1 cellular context compared by ENCODE assay signal in the genomic region with DNA sequence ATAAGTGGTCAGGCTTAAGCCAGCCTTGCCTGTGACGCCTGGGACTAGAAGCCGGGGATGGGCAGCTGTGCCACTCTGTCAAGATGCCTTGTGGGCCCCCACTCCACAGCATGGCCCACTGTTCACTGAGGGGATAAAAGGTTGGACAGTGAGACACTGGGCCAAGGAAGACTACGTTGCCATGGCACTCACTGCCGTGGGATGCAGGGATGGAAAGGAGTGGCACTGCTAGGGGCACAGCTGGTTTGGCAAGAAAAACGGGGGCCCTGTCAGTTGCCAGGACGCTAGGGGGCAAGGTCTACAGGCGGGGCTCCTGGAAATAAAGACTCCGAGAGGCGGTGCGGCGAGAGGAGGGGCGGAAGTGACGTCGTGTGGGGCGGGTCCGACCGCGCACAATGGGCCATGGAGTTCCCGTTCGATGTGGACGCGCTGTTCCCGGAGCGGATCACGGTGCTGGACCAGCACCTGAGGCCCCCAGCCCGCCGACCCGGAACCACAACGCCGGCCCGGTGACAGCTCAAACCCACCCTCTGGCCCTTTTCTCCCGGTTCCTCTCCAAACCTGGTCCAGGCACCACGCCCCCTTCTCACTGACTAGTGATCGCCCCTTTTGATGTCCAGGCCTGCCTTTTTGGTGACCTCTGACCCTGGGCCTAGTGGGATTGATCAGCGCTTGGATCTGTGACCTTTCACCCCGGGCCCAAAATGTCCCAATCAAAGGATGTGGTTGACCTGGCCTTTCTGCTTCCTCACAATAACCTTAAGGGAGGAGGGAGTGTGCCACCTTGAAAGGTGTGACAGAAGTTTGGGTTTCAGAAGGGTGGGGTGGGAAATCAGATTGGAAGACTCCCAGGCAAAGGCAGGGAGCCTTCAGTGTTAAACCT.
TF ChIP-seq lines count a peak whose summit lies in the region.

A gene (plus strand): TSS at position 391 of the 883 bp plus-strand sequence.

TF ChIP-seq in K562, 482 proteins besides CTCF, POLR2A, EP300 and RAD21 (continued from another document and continues in another):
- TF ChIP-seq, protein P1, sequence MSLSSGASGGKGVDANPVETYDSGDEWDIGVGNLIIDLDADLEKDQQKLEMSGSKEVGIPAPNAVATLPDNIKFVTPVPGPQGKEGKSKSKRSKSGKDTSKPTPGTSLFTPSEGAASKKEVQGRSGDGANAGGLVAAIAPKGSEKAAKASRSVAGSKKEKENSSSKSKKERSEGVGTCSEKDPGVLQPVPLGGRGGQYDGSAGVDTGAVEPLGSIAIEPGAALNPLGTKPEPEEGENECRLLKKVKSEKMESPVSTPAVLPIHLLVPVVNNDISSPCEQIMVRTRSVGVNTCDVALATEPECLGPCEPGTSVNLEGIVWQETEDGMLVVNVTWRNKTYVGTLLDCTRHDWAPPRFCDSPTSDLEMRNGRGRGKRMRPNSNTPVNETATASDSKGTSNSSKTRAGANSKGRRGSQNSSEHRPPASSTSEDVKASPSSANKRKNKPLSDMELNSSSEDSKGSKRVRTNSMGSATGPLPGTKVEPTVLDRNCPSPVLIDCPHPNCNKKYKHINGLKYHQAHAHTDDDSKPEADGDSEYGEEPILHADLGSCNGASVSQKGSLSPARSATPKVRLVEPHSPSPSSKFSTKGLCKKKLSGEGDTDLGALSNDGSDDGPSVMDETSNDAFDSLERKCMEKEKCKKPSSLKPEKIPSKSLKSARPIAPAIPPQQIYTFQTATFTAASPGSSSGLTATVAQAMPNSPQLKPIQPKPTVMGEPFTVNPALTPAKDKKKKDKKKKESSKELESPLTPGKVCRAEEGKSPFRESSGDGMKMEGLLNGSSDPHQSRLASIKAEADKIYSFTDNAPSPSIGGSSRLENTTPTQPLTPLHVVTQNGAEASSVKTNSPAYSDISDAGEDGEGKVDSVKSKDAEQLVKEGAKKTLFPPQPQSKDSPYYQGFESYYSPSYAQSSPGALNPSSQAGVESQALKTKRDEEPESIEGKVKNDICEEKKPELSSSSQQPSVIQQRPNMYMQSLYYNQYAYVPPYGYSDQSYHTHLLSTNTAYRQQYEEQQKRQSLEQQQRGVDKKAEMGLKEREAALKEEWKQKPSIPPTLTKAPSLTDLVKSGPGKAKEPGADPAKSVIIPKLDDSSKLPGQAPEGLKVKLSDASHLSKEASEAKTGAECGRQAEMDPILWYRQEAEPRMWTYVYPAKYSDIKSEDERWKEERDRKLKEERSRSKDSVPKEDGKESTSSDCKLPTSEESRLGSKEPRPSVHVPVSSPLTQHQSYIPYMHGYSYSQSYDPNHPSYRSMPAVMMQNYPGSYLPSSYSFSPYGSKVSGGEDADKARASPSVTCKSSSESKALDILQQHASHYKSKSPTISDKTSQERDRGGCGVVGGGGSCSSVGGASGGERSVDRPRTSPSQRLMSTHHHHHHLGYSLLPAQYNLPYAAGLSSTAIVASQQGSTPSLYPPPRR (CRISPR knock-in tag; IDR thresholded peaks at IDR 0.05; ENCODE audit: borderline replicate concordance): no peak
- no peak for TF ChIP-seq ARID1B (IDR thresholded peaks at IDR 0.05)
- TF ChIP-seq ZNF121 (CRISPR knock-in tag; conservative IDR thresholded peaks at IDR 0.05): no peak
- TF ChIP-seq CBX2 (IDR thresholded peaks at IDR 0.05; ENCODE audit: insufficient read depth, low read length, poor library complexity, severe bottlenecking): no peak
- TF ChIP-seq ZNF24 (IDR thresholded peaks at IDR 0.05): no peak
- no peak for TF ChIP-seq KAT2B (IDR thresholded peaks at IDR 0.05; ENCODE audit: low read depth, low read length)
- TF ChIP-seq PRMT5 (CRISPR knock-in tag; IDR thresholded peaks at IDR 0.05): no peak
- peak; percentile 60 for TF ChIP-seq SAP30 (IDR thresholded peaks at IDR 0.05; ENCODE audit: borderline replicate concordance, insufficient read depth, low read depth, low read length, poor library complexity, severe bottlenecking)
- no peak for TF ChIP-seq SMAD1 (IDR thresholded peaks at IDR 0.05; ENCODE audit: low read depth, low read length, partially characterized antibody)
- TF ChIP-seq CHD4 (IDR thresholded peaks at IDR 0.05; ENCODE audit: insufficient read depth, insufficient replicate concordance, low read depth, low read length, poor library complexity, severe bottlenecking): no peak
- no peak for TF ChIP-seq XRCC4 (IDR thresholded peaks at IDR 0.05; ENCODE audit: extremely low read depth, insufficient read depth, insufficient read length)
- TF ChIP-seq, protein P2, sequence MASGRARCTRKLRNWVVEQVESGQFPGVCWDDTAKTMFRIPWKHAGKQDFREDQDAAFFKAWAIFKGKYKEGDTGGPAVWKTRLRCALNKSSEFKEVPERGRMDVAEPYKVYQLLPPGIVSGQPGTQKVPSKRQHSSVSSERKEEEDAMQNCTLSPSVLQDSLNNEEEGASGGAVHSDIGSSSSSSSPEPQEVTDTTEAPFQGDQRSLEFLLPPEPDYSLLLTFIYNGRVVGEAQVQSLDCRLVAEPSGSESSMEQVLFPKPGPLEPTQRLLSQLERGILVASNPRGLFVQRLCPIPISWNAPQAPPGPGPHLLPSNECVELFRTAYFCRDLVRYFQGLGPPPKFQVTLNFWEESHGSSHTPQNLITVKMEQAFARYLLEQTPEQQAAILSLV (tag; IDR thresholded peaks at IDR 0.05): no peak
- no peak; the same call in 1 of the 2 replicates for TF ChIP-seq ZBTB7A (IDR thresholded peaks at IDR 0.05; ENCODE audit: borderline replicate concordance, control insufficient read depth, low read depth, low read length)
- no peak for TF ChIP-seq ZC3H8 (IDR thresholded peaks at IDR 0.05)
- no peak for TF ChIP-seq ARID2 (IDR thresholded peaks at IDR 0.05)
- TF ChIP-seq ZNF696 (CRISPR knock-in tag; conservative IDR thresholded peaks at IDR 0.05): no peak
- TF ChIP-seq PHB2 (IDR thresholded peaks at IDR 0.05; ENCODE audit: low read depth): no peak
- TF ChIP-seq ZBTB17 (CRISPR knock-in tag; IDR thresholded peaks at IDR 0.05): peak; percentile 46; the same call in 1 of the 2 replicates
- TF ChIP-seq, protein P3, sequence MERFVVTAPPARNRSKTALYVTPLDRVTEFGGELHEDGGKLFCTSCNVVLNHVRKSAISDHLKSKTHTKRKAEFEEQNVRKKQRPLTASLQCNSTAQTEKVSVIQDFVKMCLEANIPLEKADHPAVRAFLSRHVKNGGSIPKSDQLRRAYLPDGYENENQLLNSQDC (CRISPR knock-in tag; IDR thresholded peaks at IDR 0.05): no peak
- no peak for TF ChIP-seq ZEB2 (IDR thresholded peaks at IDR 0.05)
- TF ChIP-seq KLF13 (tag; IDR thresholded peaks at IDR 0.05; ENCODE audit: borderline replicate concordance, low read depth): peak; percentile 74; the same call in 1 of the 2 replicates
- TF ChIP-seq, protein P4, sequence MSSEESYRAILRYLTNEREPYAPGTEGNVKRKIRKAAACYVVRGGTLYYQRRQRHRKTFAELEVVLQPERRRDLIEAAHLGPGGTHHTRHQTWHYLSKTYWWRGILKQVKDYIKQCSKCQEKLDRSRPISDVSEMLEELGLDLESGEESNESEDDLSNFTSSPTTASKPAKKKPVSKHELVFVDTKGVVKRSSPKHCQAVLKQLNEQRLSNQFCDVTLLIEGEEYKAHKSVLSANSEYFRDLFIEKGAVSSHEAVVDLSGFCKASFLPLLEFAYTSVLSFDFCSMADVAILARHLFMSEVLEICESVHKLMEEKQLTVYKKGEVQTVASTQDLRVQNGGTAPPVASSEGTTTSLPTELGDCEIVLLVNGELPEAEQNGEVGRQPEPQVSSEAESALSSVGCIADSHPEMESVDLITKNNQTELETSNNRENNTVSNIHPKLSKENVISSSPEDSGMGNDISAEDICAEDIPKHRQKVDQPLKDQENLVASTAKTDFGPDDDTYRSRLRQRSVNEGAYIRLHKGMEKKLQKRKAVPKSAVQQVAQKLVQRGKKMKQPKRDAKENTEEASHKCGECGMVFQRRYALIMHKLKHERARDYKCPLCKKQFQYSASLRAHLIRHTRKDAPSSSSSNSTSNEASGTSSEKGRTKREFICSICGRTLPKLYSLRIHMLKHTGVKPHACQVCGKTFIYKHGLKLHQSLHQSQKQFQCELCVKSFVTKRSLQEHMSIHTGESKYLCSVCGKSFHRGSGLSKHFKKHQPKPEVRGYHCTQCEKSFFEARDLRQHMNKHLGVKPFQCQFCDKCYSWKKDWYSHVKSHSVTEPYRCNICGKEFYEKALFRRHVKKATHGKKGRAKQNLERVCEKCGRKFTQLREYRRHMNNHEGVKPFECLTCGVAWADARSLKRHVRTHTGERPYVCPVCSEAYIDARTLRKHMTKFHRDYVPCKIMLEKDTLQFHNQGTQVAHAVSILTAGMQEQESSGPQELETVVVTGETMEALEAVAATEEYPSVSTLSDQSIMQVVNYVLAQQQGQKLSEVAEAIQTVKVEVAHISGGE (CRISPR knock-in tag; IDR thresholded peaks at IDR 0.05): peak in 2 of 3 experiments; percentile 53 to 66; a peak in 3 of 6 replicates
- TF ChIP-seq, protein P5, sequence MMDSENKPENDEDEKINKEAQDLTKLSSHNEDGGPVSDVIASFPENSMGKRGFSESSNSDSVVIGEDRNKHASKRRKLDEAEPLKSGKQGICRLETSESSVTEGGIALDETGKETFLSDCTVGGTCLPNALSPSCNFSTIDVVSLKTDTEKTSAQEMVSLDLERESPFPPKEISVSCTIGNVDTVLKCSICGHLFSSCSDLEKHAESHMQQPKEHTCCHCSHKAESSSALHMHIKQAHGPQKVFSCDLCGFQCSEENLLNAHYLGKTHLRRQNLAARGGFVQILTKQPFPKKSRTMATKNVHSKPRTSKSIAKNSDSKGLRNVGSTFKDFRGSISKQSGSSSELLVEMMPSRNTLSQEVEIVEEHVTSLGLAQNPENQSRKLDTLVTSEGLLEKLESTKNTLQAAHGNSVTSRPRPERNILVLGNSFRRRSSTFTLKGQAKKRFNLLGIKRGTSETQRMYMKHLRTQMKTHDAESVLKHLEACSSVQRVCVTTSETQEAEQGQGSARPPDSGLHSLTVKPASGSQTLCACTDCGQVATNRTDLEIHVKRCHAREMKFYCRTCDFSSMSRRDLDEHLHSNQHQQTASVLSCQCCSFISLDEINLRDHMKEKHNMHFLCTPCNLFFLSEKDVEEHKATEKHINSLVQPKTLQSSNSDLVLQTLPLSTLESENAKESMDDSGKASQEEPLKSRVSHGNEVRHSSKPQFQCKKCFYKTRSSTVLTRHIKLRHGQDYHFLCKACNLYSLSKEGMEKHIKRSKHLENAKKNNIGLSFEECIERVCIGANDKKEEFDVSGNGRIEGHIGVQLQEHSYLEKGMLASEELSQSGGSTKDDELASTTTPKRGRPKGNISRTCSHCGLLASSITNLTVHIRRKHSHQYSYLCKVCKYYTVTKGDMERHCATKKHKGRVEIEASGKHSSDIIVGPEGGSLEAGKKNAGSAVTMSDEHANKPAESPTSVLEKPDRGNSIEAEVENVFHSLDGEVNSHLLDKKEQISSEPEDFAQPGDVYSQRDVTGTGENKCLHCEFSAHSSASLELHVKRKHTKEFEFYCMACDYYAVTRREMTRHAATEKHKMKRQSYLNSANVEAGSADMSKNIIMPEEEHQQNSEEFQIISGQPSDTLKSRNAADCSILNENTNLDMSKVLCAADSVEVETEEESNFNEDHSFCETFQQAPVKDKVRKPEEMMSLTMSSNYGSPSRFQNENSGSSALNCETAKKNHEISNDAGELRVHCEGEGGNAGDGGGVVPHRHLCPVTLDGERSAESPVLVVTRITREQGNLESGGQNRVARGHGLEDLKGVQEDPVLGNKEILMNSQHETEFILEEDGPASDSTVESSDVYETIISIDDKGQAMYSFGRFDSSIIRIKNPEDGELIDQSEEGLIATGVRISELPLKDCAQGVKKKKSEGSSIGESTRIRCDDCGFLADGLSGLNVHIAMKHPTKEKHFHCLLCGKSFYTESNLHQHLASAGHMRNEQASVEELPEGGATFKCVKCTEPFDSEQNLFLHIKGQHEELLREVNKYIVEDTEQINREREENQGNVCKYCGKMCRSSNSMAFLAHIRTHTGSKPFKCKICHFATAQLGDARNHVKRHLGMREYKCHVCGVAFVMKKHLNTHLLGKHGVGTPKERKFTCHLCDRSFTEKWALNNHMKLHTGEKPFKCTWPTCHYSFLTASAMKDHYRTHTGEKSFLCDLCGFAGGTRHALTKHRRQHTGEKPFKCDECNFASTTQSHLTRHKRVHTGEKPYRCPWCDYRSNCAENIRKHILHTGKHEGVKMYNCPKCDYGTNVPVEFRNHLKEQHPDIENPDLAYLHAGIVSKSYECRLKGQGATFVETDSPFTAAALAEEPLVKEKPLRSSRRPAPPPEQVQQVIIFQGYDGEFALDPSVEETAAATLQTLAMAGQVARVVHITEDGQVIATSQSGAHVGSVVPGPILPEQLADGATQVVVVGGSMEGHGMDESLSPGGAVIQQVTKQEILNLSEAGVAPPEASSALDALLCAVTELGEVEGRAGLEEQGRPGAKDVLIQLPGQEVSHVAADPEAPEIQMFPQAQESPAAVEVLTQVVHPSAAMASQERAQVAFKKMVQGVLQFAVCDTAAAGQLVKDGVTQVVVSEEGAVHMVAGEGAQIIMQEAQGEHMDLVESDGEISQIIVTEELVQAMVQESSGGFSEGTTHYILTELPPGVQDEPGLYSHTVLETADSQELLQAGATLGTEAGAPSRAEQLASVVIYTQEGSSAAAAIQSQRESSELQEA (IDR thresholded peaks at IDR 0.05; ENCODE audit: low read depth): no peak
- TF ChIP-seq, protein P6, sequence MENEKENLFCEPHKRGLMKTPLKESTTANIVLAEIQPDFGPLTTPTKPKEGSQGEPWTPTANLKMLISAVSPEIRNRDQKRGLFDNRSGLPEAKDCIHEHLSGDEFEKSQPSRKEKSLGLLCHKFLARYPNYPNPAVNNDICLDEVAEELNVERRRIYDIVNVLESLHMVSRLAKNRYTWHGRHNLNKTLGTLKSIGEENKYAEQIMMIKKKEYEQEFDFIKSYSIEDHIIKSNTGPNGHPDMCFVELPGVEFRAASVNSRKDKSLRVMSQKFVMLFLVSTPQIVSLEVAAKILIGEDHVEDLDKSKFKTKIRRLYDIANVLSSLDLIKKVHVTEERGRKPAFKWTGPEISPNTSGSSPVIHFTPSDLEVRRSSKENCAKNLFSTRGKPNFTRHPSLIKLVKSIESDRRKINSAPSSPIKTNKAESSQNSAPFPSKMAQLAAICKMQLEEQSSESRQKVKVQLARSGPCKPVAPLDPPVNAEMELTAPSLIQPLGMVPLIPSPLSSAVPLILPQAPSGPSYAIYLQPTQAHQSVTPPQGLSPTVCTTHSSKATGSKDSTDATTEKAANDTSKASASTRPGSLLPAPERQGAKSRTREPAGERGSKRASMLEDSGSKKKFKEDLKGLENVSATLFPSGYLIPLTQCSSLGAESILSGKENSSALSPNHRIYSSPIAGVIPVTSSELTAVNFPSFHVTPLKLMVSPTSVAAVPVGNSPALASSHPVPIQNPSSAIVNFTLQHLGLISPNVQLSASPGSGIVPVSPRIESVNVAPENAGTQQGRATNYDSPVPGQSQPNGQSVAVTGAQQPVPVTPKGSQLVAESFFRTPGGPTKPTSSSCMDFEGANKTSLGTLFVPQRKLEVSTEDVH (IDR thresholded peaks at IDR 0.05; ENCODE audit: low read depth, partially characterized antibody): no peak
- no peak for TF ChIP-seq KDM1A (IDR thresholded peaks at IDR 0.05)
- TF ChIP-seq, protein P7, sequence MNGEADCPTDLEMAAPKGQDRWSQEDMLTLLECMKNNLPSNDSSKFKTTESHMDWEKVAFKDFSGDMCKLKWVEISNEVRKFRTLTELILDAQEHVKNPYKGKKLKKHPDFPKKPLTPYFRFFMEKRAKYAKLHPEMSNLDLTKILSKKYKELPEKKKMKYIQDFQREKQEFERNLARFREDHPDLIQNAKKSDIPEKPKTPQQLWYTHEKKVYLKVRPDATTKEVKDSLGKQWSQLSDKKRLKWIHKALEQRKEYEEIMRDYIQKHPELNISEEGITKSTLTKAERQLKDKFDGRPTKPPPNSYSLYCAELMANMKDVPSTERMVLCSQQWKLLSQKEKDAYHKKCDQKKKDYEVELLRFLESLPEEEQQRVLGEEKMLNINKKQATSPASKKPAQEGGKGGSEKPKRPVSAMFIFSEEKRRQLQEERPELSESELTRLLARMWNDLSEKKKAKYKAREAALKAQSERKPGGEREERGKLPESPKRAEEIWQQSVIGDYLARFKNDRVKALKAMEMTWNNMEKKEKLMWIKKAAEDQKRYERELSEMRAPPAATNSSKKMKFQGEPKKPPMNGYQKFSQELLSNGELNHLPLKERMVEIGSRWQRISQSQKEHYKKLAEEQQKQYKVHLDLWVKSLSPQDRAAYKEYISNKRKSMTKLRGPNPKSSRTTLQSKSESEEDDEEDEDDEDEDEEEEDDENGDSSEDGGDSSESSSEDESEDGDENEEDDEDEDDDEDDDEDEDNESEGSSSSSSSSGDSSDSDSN (IDR thresholded peaks at IDR 0.05; ENCODE audit: borderline replicate concordance in 1 of 2, low read depth in 2 of 2, low read length in 2 of 2): no peak
